ENCODE assay signal across 8 cellular contexts in the genomic region with DNA sequence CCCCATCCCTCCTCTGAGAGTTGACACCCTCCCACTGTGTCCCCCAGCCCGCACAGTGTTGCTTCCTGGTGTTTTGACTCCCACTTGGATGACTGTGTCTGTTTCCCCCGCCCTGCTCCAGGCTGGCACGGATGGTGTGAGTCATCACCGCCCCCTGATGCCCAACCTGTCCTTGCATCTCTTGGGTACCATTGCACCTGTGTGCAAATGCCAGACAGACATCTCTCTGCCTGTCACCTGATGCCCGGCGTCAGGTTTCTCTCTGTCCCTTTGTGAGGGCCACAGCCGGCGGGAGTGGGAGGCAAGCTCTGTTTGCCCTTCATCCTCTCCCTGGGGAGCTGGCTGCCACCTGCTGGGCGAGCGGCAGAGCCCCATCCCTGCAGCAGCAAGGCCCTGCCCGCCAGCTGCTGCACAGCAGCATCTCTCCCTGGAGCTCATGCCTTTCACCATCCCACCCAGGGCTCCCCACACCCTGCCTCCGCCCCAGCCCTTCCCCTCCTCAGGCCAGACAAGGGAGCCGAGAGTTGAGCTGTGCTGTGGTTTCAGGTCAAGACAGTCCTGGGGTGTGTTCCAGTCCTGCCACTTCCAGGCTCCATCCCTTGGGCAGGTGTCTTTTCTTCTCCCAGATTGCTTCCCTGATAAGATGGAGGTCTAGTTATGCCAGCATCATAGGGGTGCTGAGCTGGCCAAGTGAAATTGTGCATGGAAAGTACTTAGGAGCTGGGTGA. TPM values are rescaled to one million over a fixed set of nuclear protein-coding genes. Genes with fewer than 3 reads are reported as not detected.
DNase-seq lines count a peak whose midpoint lies in the region; ATAC-seq and TF ChIP-seq lines count a peak whose summit lies in the region.

No MANE protein-coding gene starts in this region.

- peak; percentile 24; the same call in 1 of the 2 replicates for TF ChIP-seq CTCF in LNCAP (IDR thresholded peaks at IDR 0.05)
- no peak for TF ChIP-seq CTCF in left lung (IDR thresholded peaks at IDR 0.05)

- H3K27me3 ChIP-seq in SJCRH30 (no peaks in the 10 kb centered on the region), left lung (no peaks in the 10 kb centered on the region)

- H3K9me3 Mint-ChIP-seq in activated T-helper 2 cell treated with anti-CD3 and anti-CD28 coated beads, Interferon-gamma antibody, Interleukin-2, Interleukin-4, amounts not matched to agents 10 μg/mL and 5 μg/mL and 100 μg/mL, durations not matched to agents 14 hours and 24 hours and 36 hours: no peaks in the 10 kb centered on the region

- H3K36me3 ChIP-seq in SJCRH30: no peaks in the 10 kb centered on the region
- peaks cover 0 to 5% of the 10 kb centered on the region in 2 donors for H3K36me3 ChIP-seq in left lung

- no peaks in the 10 kb centered on the region for H3K36me3 Mint-ChIP-seq in activated T-helper 2 cell treated with anti-CD3 and anti-CD28 coated beads, Interferon-gamma antibody, Interleukin-2, Interleukin-4, amounts not matched to agents 10 μg/mL and 5 μg/mL and 100 μg/mL, durations not matched to agents 14 hours and 24 hours and 36 hours (ENCODE audit: low read depth)

- no peak overlapping the region for H3K27ac Mint-ChIP-seq in activated T-helper 2 cell treated with anti-CD3 and anti-CD28 coated beads, Interferon-gamma antibody, Interleukin-2, Interleukin-4, amounts not matched to agents 10 μg/mL and 5 μg/mL and 100 μg/mL, durations not matched to agents 14 hours and 24 hours and 36 hours

- no peaks in the 10 kb centered on the region for H3K4me1 Mint-ChIP-seq in activated T-helper 2 cell treated with anti-CD3 and anti-CD28 coated beads, Interferon-gamma antibody, Interleukin-2, Interleukin-4, amounts not matched to agents 10 μg/mL and 5 μg/mL and 100 μg/mL, durations not matched to agents 14 hours and 24 hours and 36 hours (ENCODE audit: low read depth)

- H3K4me1 ChIP-seq in SJCRH30: peaks cover 3% of the 10 kb centered on the region
- H3K4me1 ChIP-seq in left lung: no peaks in the 10 kb centered on the region

- no peaks in the 10 kb centered on the region for H3K9me3 ChIP-seq in SJCRH30 (replicated peaks)
- H3K9me3 ChIP-seq in left lung: no peaks in the 10 kb centered on the region

- no peak overlapping the region for H3K4me3 Mint-ChIP-seq in activated T-helper 2 cell treated with anti-CD3 and anti-CD28 coated beads, Interferon-gamma antibody, Interleukin-2, Interleukin-4, amounts not matched to agents 10 μg/mL and 5 μg/mL and 100 μg/mL, durations not matched to agents 14 hours and 24 hours and 36 hours (ENCODE audit: low read depth)

- intact Hi-C loops in left lung (cut with DNase I): no loop called here
- intact Hi-C loops in activated T-helper 2 cell treated with anti-CD3 and anti-CD28 coated beads, Interferon-gamma antibody, Interleukin-2, Interleukin-4, amounts not matched to agents 10 μg/mL and 5 μg/mL and 100 μg/mL, durations not matched to agents 14 hours and 24 hours and 36 hours (cut with micrococcal nuclease): no loop called here

- H3K27ac ChIP-seq in SJCRH30: no peak overlapping the region
- no peak overlapping the region for H3K27ac ChIP-seq in left lung

- ATAC-seq in left lung: peak; percentile 7

- H3K27me3 Mint-ChIP-seq in activated T-helper 2 cell treated with anti-CD3 and anti-CD28 coated beads, Interferon-gamma antibody, Interleukin-2, Interleukin-4, amounts not matched to agents 10 μg/mL and 5 μg/mL and 100 μg/mL, durations not matched to agents 14 hours and 24 hours and 36 hours (ENCODE audit: low read depth): no peaks in the 10 kb centered on the region

- H3K4me3 ChIP-seq in SJCRH30: no peak overlapping the region
- no peak overlapping the region for H3K4me3 ChIP-seq in left lung

- DNase-seq in DMS53 (lab: John Stamatoyannopoulos, UW) (peak; percentile 98), SJCRH30 (peak; percentile 56), left lung (no peak), AG20443 (ENCODE audit: low spot score) (no peak), hepatic stellate cell (ENCODE audit: low spot score) (no peak), cerebellar nuclear complex (lab: John Stamatoyannopoulos, UW) (no peak)
- no peak for DNase-seq in activated T-helper 2 cell treated with anti-CD3 and anti-CD28 coated beads, Interferon-gamma antibody, Interleukin-2, Interleukin-4, amounts not matched to agents 10 μg/mL and 5 μg/mL and 100 μg/mL, durations not matched to agents 14 hours and 24 hours and 36 hours (ENCODE audit: low spot score)

RNA-seq across cellular contexts. Expression of a gene that starts 29.7 kb away (rescaled TPM):
- total RNA-seq in SJCRH30 (2014; rRNA removed; shearing (Covaris generic)): not detected in 2 replicates
- not detected for total RNA-seq in left lung
- total RNA-seq in activated T-helper 2 cell treated with anti-CD3 and anti-CD28 coated beads, Interferon-gamma antibody, Interleukin-2, Interleukin-4, amounts not matched to agents 10 μg/mL and 5 μg/mL and 100 μg/mL, durations not matched to agents 14 hours and 24 hours and 36 hours: 0.07 and 0.09 TPM in 2 replicates

RNA-seq across cellular contexts. Expression of a gene that starts 38.1 kb away (rescaled TPM):
- total RNA-seq in SJCRH30 (2014; rRNA removed; shearing (Covaris generic)): 19.4 and 20.0 TPM in 2 replicates
- 10 to 100 TPM; 26.8 to 29.8 TPM for total RNA-seq in left lung
- total RNA-seq in activated T-helper 2 cell treated with anti-CD3 and anti-CD28 coated beads, Interferon-gamma antibody, Interleukin-2, Interleukin-4, amounts not matched to agents 10 μg/mL and 5 μg/mL and 100 μg/mL, durations not matched to agents 14 hours and 24 hours and 36 hours: 15.7 and 18.4 TPM in 2 replicates

RNA-seq across cellular contexts. Expression of a gene that starts 47.0 kb away (rescaled TPM):
- total RNA-seq in SJCRH30 (2014; rRNA removed; shearing (Covaris generic)): 3.0 and 4.7 TPM in 2 replicates
- total RNA-seq in left lung: 10 to 100 TPM; 13.0 to 13.6 TPM
- total RNA-seq in activated T-helper 2 cell treated with anti-CD3 and anti-CD28 coated beads, Interferon-gamma antibody, Interleukin-2, Interleukin-4, amounts not matched to agents 10 μg/mL and 5 μg/mL and 100 μg/mL, durations not matched to agents 14 hours and 24 hours and 36 hours: 27.4 and 31.4 TPM in 2 replicates

RNA-seq across cellular contexts. Expression of a gene that starts 47.5 kb away (rescaled TPM):
- 2.1 and 2.6 TPM in 2 replicates for total RNA-seq in SJCRH30 (2014; rRNA removed; shearing (Covaris generic))
- total RNA-seq in left lung: 10 to 100 TPM; 13.8 to 15.8 TPM
- total RNA-seq in activated T-helper 2 cell treated with anti-CD3 and anti-CD28 coated beads, Interferon-gamma antibody, Interleukin-2, Interleukin-4, amounts not matched to agents 10 μg/mL and 5 μg/mL and 100 μg/mL, durations not matched to agents 14 hours and 24 hours and 36 hours: 9.7 and 10.8 TPM in 2 replicates

RNA-seq across cellular contexts. Expression of a gene that starts 52.0 kb away (rescaled TPM):
- 37.3 and 37.9 TPM in 2 replicates for total RNA-seq in SJCRH30 (2014; rRNA removed; shearing (Covaris generic))
- 10 to 100 TPM; 20.9 to 24.0 TPM for total RNA-seq in left lung
- 44.9 and 49.4 TPM in 2 replicates for total RNA-seq in activated T-helper 2 cell treated with anti-CD3 and anti-CD28 coated beads, Interferon-gamma antibody, Interleukin-2, Interleukin-4, amounts not matched to agents 10 μg/mL and 5 μg/mL and 100 μg/mL, durations not matched to agents 14 hours and 24 hours and 36 hours

Comparison
In these comparisons a context has a peak if more than half of its experiments do, and no peak if none do; other contexts are left out.
1. DNase-seq: peak in DMS53 (single experiment) and SJCRH30 (2 of 2); none in left lung (0 of 2), AG20443 (single experiment), hepatic stellate cell (single experiment), activated T-helper 2 cell treated with anti-CD3 and anti-CD28 coated beads, Interferon-gamma antibody, Interleukin-2, Interleukin-4, amounts not matched to agents 10 μg/mL and 5 μg/mL and 100 μg/mL, durations not matched to agents 14 hours and 24 hours and 36 hours (single experiment) and cerebellar nuclear complex (0 of 2).